ENCODE assay signal across 24 cellular contexts in genomic region chr6:41404221-41404866, GRCh38.
"Had no signal": no experiment of that assay in that cellular context is flagged by ENCODE, and none has a peak within 500 bp of the region (broad histone marks: within the 10 kb centered on the region; RNA-seq: fewer than 3 reads in every experiment).

No MANE protein-coding gene starts in this region.

- H3K4me3 Mint-ChIP-seq: activated CD4-positive, alpha-beta T cell treated with anti-CD3 and anti-CD28 coated beads, Interleukin-2, amount 10 ng/mL, durations not matched to agents 7 days and 5 days; activated CD8-positive, alpha-beta T cell treated with anti-CD3 and anti-CD28 coated beads for 36 hours; activated T-cell treated with anti-CD3 and anti-CD28 coated beads, Interleukin-2, amount 50 U/mL, for 4 hours; activated T-helper 17 cell treated with anti-CD3 and anti-CD28 coated beads, Interleukin-2, amount 50 U/mL, for 72 hours; dendritic cell treated with granulocyte-macrophage colony-stimulating factor and Interleukin-4, amounts not matched to agents 40 ng/mL and 50 ng/mL, for 4 days; endodermal cell; neural progenitor cell; WTC11 had no signal

- H3K4me3 ChIP-seq: neural progenitor cell, right atrium auricular region, tibial nerve had no signal

- H3K36me3 ChIP-seq: neural progenitor cell, right atrium auricular region, tibial nerve had no signal

- H3K27me3 ChIP-seq: right atrium auricular region had no signal

- H3K4me1 Mint-ChIP-seq: activated CD4-positive, alpha-beta T cell treated with anti-CD3 and anti-CD28 coated beads, Interleukin-2, amount 10 ng/mL, durations not matched to agents 7 days and 5 days; activated T-helper 17 cell treated with anti-CD3 and anti-CD28 coated beads, Interleukin-2, amount 50 U/mL, for 72 hours had no signal

- H2AFZ ChIP-seq: neural progenitor cell had no signal

- H3K27ac ChIP-seq: neural progenitor cell, right atrium auricular region, tibial nerve had no signal

- H3K9ac ChIP-seq: neural progenitor cell had no signal

- H3K4me2 ChIP-seq: neural progenitor cell had no signal

- DNase-seq: activated CD4-positive, alpha-beta T cell treated with anti-CD3 and anti-CD28 coated beads for 1 hour; activated CD4-positive, alpha-beta T cell treated with anti-CD3 and anti-CD28 coated beads, Interleukin-2, amount 10 ng/mL, durations not matched to agents 7 days and 5 days; activated CD8-positive, alpha-beta T cell treated with anti-CD3 and anti-CD28 coated beads for 36 hours; activated gamma-delta T cell treated with Interleukin-2 at 50 U/mL for 16 hours; activated naive CD4-positive, alpha-beta T cell treated with anti-CD3 and anti-CD28 coated beads, Interleukin-2, amount 50 U/mL, for 16 hours; activated T-cell treated with anti-CD3 and anti-CD28 coated beads, Interleukin-2, amount 50 U/mL, for 4 hours; amygdala; caudate nucleus; endodermal cell; foreskin fibroblast; hypothalamus; kidney glomerular epithelial cell; left ventricle myocardium superior; occipital lobe; stimulated activated CD4-positive, alpha-beta T cell treated with anti-CD3 and anti-CD28 coated beads, Interleukin-2, amount 100 ng/mL, for 48 hours; stimulated activated naive CD4-positive, alpha-beta T cell treated with Interleukin-2 at 50 U/mL for 16 hours; T-helper 2 cell had no signal

- ATAC-seq: activated CD8-positive, alpha-beta T cell treated with anti-CD3 and anti-CD28 coated beads for 36 hours; activated T-cell treated with anti-CD3 and anti-CD28 coated beads, Interleukin-2, amount 50 U/mL, for 4 hours; activated T-helper 17 cell treated with anti-CD3 and anti-CD28 coated beads, Interleukin-2, amount 50 U/mL, for 72 hours; esophagus mucosa; left ventricle myocardium superior; WTC11 had no signal

- H3K27ac Mint-ChIP-seq: activated CD4-positive, alpha-beta T cell treated with anti-CD3 and anti-CD28 coated beads, Interleukin-2, amount 10 ng/mL, durations not matched to agents 7 days and 5 days; activated CD8-positive, alpha-beta T cell treated with anti-CD3 and anti-CD28 coated beads for 36 hours; activated T-helper 17 cell treated with anti-CD3 and anti-CD28 coated beads, Interleukin-2, amount 50 U/mL, for 72 hours; dendritic cell treated with granulocyte-macrophage colony-stimulating factor and Interleukin-4, amounts not matched to agents 40 ng/mL and 50 ng/mL, for 4 days; endodermal cell; neural progenitor cell; WTC11 had no signal

- H3K9me3 Mint-ChIP-seq: activated CD4-positive, alpha-beta T cell treated with anti-CD3 and anti-CD28 coated beads, Interleukin-2, amount 10 ng/mL, durations not matched to agents 7 days and 5 days; activated T-helper 17 cell treated with anti-CD3 and anti-CD28 coated beads, Interleukin-2, amount 50 U/mL, for 72 hours had no signal
